ENCODE assay signal across 16 cellular contexts in the genomic region with DNA sequence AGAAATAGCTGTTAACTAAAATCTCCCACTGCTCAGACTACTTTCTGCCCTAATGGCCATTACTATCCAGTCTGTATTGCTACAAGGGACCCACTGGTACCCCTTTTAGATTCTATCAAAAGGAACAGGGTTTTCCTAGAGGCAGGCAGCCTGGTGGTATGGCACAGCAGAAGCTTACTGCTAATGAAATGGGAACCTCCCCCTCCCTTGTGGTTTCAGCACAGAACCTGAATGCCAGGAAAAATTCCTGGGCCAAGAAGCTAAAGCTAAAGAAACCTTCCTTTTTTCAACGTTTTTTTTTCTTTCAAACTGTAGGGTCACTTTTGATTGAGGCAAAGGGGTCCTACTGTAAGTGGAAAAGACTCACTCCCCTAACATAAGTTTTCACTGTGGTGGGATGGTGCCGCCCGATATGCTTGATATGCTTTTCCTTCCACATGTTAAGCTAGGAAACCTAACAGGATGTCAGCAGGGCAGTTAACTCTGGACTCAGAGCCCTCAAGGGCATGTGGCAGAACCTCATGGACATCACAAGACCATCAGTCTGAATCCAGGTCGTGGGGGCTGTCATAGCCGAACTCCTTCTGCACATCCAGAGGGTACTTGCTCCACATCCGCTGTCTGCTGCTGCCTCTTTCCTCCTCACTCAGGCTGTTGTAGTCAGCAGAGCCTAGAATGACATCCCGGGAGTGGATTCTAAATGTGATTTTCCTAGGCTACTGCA. TPM values are rescaled to one million over a fixed set of nuclear protein-coding genes. Genes with fewer than 3 reads are reported as not detected.
DNase-seq lines count a peak whose midpoint lies in the region; ATAC-seq and TF ChIP-seq lines count a peak whose summit lies in the region.
"Had no signal": no experiment of that assay in that cellular context is flagged by ENCODE, and none has a peak within 500 bp of the region (broad histone marks: within the 10 kb centered on the region; RNA-seq: fewer than 3 reads in every experiment).

No MANE protein-coding gene starts in this region.

- TF ChIP-seq POLR2A in uterus (IDR thresholded peaks at IDR 0.05), result no peak

- no peaks in the 10 kb centered on the region for H3K27me3 ChIP-seq in SK-N-SH (ENCODE audit: insufficient read depth)
- H3K27me3 ChIP-seq in uterus, result no peaks in the 10 kb centered on the region

- no peak overlapping the region for H3K9ac ChIP-seq in SK-N-SH

- H4K20me1 ChIP-seq in SK-N-SH (ENCODE audit: insufficient read depth), result 0 out of 2 replicates have a peak, but pooled peaks cover 6% of the 10 kb centered on the region

- peaks cover 15% of the 10 kb centered on the region for H3F3A ChIP-seq in SK-N-SH (replicated peaks; ENCODE audit: insufficient read depth)

- H3K27ac Mint-ChIP-seq in natural killer cell treated with Interleukin-12 subunit alpha and Interleukin-12 subunit beta and Interleukin-15 and Interleukin-18, amount 100 ng/mL, for 72 hours, result peak overlapping the region; percentile 22 to 41

- H3K9me3 ChIP-seq in SK-N-SH (no peaks in the 10 kb centered on the region), uterus (no peaks in the 10 kb centered on the region)
- H3K9me3 ChIP-seq: prostate gland had no signal

- WGBS in SK-N-SH (ENCODE audit: low lambda C conversion rate), result 83% methylated on average over 7 of the region's 7 CpGs

- peaks cover 43% of the 10 kb centered on the region for H3K36me3 Mint-ChIP-seq in natural killer cell treated with Interleukin-12 subunit alpha and Interleukin-12 subunit beta and Interleukin-15 and Interleukin-18, amount 100 ng/mL, for 72 hours

- no peak for TF ChIP-seq EP300 in SK-N-SH (IDR thresholded peaks at IDR 0.05; ENCODE audit: borderline replicate concordance in 1 of 2, low read depth in 1 of 2, low read length in 1 of 2)

- H3K9me2 ChIP-seq in SK-N-SH, result no peaks in the 10 kb centered on the region

- peaks cover 3 to 15% of the 10 kb centered on the region in 2 experiments; a peak in 3 of 4 replicates for H3K4me1 ChIP-seq in SK-N-SH (ENCODE audit: control insufficient read depth in 1 of 2, insufficient read depth in 2 of 2, low read depth in 1 of 2, low read length in 1 of 2)
- no peaks in the 10 kb centered on the region for H3K4me1 ChIP-seq in uterus
- H3K4me1 ChIP-seq: prostate gland had no signal

- H3K4me2 ChIP-seq in SK-N-SH, result no peak overlapping the region

- no peak overlapping the region for H3K4me3 Mint-ChIP-seq in natural killer cell treated with Interleukin-12 subunit alpha and Interleukin-12 subunit beta and Interleukin-15 and Interleukin-18, amount 100 ng/mL, for 72 hours

- peaks cover 6 to 13% of the 10 kb centered on the region in 2 donors for H3K4me1 Mint-ChIP-seq in natural killer cell treated with Interleukin-12 subunit alpha and Interleukin-12 subunit beta and Interleukin-15 and Interleukin-18, amount 100 ng/mL, for 72 hours (ENCODE audit: low read depth in 2 of 2)

- POLR2A ChIA-PET in SK-N-SH (lab: Yijun Ruan, JAX), result no interaction called here

- intact Hi-C loops in uterus (cut with DNase I; ENCODE audit: low total_unique reads), result no loop called here

- H3K27me3 Mint-ChIP-seq in natural killer cell treated with Interleukin-12 subunit alpha and Interleukin-12 subunit beta and Interleukin-15 and Interleukin-18, amount 100 ng/mL, for 72 hours, result no peaks in the 10 kb centered on the region

- H3K79me2 ChIP-seq in SK-N-SH (ENCODE audit: insufficient read depth), result peaks cover 10% of the 10 kb centered on the region; the same call in 1 of the 2 replicates

- CTCF ChIA-PET in SK-N-SH (lab: Yijun Ruan, JAX), result interaction anchor here (0.8 to 1.7 kb wide), 3 partner anchors 10 to 485 kb away, joined by 3 to 6 read pairs (median 5); a partner anchor contains a TSS

- no peak for TF ChIP-seq RAD21 in SK-N-SH (IDR thresholded peaks at IDR 0.05; ENCODE audit: low read length)

- H2AFZ ChIP-seq in SK-N-SH (ENCODE audit: low read depth), result no peak overlapping the region

- ATAC-seq in SK-N-SH treated with all-trans-retinoic acid at 6 μM for 48 hours, result no peak
- no peak for ATAC-seq in natural killer cell treated with Interleukin-12 subunit alpha and Interleukin-12 subunit beta and Interleukin-15 and Interleukin-18, amount 100 ng/mL, for 72 hours
- ATAC-seq in GM19397 (IDR thresholded peaks at IDR 0.05; ENCODE audit: unreplicated experiment), result no peak

- H3K36me3 ChIP-seq in SK-N-SH (replicated peaks in 1 of 2; ENCODE audit: control insufficient read depth in 1 of 2, insufficient read depth in 2 of 2, low read length in 1 of 2), result peaks cover 50 to 81% of the 10 kb centered on the region in 2 experiments
- no peaks in the 10 kb centered on the region for H3K36me3 ChIP-seq in uterus

- H3K4me3 ChIP-seq in SK-N-SH (ENCODE audit: low read depth in 2 of 2, low read length in 1 of 2), result no peak overlapping the region
- H3K4me3 ChIP-seq in uterus, result no peak overlapping the region
- H3K4me3 ChIP-seq: lung, prostate gland had no signal

- TF ChIP-seq CTCF in SK-N-SH (IDR thresholded peaks at IDR 0.05), result no peak
- TF ChIP-seq CTCF in uterus (IDR thresholded peaks at IDR 0.05), result no peak

- H3K9me3 Mint-ChIP-seq in natural killer cell treated with Interleukin-12 subunit alpha and Interleukin-12 subunit beta and Interleukin-15 and Interleukin-18, amount 100 ng/mL, for 72 hours, result no peaks in the 10 kb centered on the region

- DNase-seq in SK-N-SH, result no peak
- peak; percentile 16 for DNase-seq in HK-2 (ENCODE audit: unreplicated experiment)
- DNase-seq in astrocyte of the hippocampus (ENCODE audit: low read depth, low spot score), result peak; percentile 68
- no peak for DNase-seq in natural killer cell treated with Interleukin-12 subunit alpha and Interleukin-12 subunit beta and Interleukin-15 and Interleukin-18, amount 100 ng/mL, for 72 hours (ENCODE audit: low spot score)
- DNase-seq in iPS-NIHi7 (ENCODE audit: extremely low spot score), result no peak
- DNase-seq in uterus, result no peak
- DNase-seq: dermis blood vessel endothelial cell, DMS153, glutamatergic neuron, NCI-H1105, NCI-H526, SHP77 had no signal

- H3K27ac ChIP-seq in SK-N-SH (ENCODE audit: low read depth in 2 of 2, low read length in 1 of 2), result no peak overlapping the region
- H3K27ac ChIP-seq in uterus, result no peak overlapping the region
- H3K27ac ChIP-seq: prostate gland had no signal

TF ChIP-seq in SK-N-SH, 30 proteins besides CTCF, POLR2A, EP300 and RAD21:
- TF ChIP-seq POLR2AphosphoS5 (IDR thresholded peaks at IDR 0.05; ENCODE audit: low read depth, low read length), result 0 out of 2 replicates have a peak, but pooled peaks have one; percentile 6
- TF ChIP-seq TEAD4 (IDR thresholded peaks at IDR 0.05; ENCODE audit: borderline replicate concordance, insufficient read depth), result no peak

TF ChIP-seq in SK-N-SH treated with all-trans-retinoic acid at 6 μM for 48 hours, 23 proteins besides CTCF, POLR2A, EP300 and RAD21 (continues in another document):
- TF ChIP-seq BACH2 (CRISPR knock-in tag; IDR thresholded peaks at IDR 0.05; ENCODE audit: borderline replicate concordance) (no peak), ZFP30 (CRISPR knock-in tag; IDR thresholded peaks at IDR 0.05) (no peak)
- TF ChIP-seq, protein P1, sequence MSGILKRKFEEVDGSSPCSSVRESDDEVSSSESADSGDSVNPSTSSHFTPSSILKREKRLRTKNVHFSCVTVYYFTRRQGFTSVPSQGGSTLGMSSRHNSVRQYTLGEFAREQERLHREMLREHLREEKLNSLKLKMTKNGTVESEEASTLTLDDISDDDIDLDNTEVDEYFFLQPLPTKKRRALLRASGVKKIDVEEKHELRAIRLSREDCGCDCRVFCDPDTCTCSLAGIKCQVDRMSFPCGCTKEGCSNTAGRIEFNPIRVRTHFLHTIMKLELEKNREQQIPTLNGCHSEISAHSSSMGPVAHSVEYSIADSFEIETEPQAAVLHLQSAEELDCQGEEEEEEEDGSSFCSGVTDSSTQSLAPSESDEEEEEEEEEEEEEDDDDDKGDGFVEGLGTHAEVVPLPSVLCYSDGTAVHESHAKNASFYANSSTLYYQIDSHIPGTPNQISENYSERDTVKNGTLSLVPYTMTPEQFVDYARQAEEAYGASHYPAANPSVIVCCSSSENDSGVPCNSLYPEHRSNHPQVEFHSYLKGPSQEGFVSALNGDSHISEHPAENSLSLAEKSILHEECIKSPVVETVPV (CRISPR knock-in tag; IDR thresholded peaks at IDR 0.05), result no peak

RNA-seq across cellular contexts. Expression of a gene that starts 9.8 kb away (rescaled TPM):
- polyA plus RNA-seq in SK-N-SH (2012; rRNA removed), result 6.6 and 9.6 TPM in 2 replicates
- 5.9 and 6.7 TPM in 2 replicates for polyA plus RNA-seq in SK-N-SH (2012; cell fraction: cytosol; rRNA removed)
- 19.1 and 28.4 TPM in 2 replicates for polyA plus RNA-seq in SK-N-SH (2012; cell fraction: nucleus; rRNA removed)
- 10 to 100 TPM; 25.8 to 27.9 TPM for total RNA-seq in natural killer cell treated with Interleukin-12 subunit alpha and Interleukin-12 subunit beta and Interleukin-15 and Interleukin-18, amount 100 ng/mL, for 72 hours
- 10 to 100 TPM in 2 of 4 donors, 1 to 10 TPM in 2; 7.6 to 18.9 (median 13.4) TPM for total RNA-seq in uterus

RNA-seq across cellular contexts. Expression of a gene that starts 9.9 kb away (rescaled TPM):
- 46.0 and 66.8 TPM in 2 replicates for polyA plus RNA-seq in SK-N-SH (2012; rRNA removed)
- 20.7 and 29.1 TPM in 2 replicates for polyA plus RNA-seq in SK-N-SH (2012; cell fraction: cytosol; rRNA removed)
- polyA plus RNA-seq in SK-N-SH (2012; cell fraction: nucleus; rRNA removed), result 317 and 350 TPM in 2 replicates
- 10 to 100 TPM; 45.7 to 90.9 TPM for total RNA-seq in natural killer cell treated with Interleukin-12 subunit alpha and Interleukin-12 subunit beta and Interleukin-15 and Interleukin-18, amount 100 ng/mL, for 72 hours
- 100 to 1,000 TPM in 1 of 4 donors, 10 to 100 TPM in 2, 1 to 10 TPM in 1; 8.2 to 111 (median 66.9) TPM for total RNA-seq in uterus

RNA-seq across cellular contexts. Expression of a gene that starts 36.6 kb away (rescaled TPM):
- polyA plus RNA-seq in SK-N-SH (2012; rRNA removed), result 19.0 and 37.3 TPM in 2 replicates
- 12.8 and 13.7 TPM in 2 replicates for polyA plus RNA-seq in SK-N-SH (2012; cell fraction: cytosol; rRNA removed)
- 71.5 and 122 TPM in 2 replicates for polyA plus RNA-seq in SK-N-SH (2012; cell fraction: nucleus; rRNA removed)
- total RNA-seq in natural killer cell treated with Interleukin-12 subunit alpha and Interleukin-12 subunit beta and Interleukin-15 and Interleukin-18, amount 100 ng/mL, for 72 hours, result 100 to 1,000 TPM in 1 of 2 donors, 10 to 100 TPM in 1; 56.2 to 111 TPM
- total RNA-seq in uterus, result 10 to 100 TPM in 2 of 4 donors, 1 to 10 TPM in 2; 6.8 to 40.0 (median 19.6) TPM

RNA-seq across cellular contexts. Expression of a gene that starts 55.7 kb away (rescaled TPM):
- polyA plus RNA-seq in SK-N-SH (2012; rRNA removed), result 22.0 and 23.9 TPM in 2 replicates
- polyA plus RNA-seq in SK-N-SH (2012; cell fraction: cytosol; rRNA removed), result 9.9 and 15.9 TPM in 2 replicates
- 26.9 and 27.4 TPM in 2 replicates for polyA plus RNA-seq in SK-N-SH (2012; cell fraction: nucleus; rRNA removed)
- total RNA-seq in natural killer cell treated with Interleukin-12 subunit alpha and Interleukin-12 subunit beta and Interleukin-15 and Interleukin-18, amount 100 ng/mL, for 72 hours, result 10 to 100 TPM; 11.6 to 11.8 TPM
- 10 to 100 TPM in 2 of 4 donors, 1 to 10 TPM in 1, under 1 TPM in 1; 0.51 to 22.3 (median 7.9) TPM for total RNA-seq in uterus

Comparison
In these comparisons a context has a peak if more than half of its experiments do, and no peak if none do; other contexts are left out.
1. DNase-seq: peak in HK-2 (single experiment) and astrocyte of the hippocampus (single experiment); none in SK-N-SH (single experiment), natural killer cell treated with Interleukin-12 subunit alpha and Interleukin-12 subunit beta and Interleukin-15 and Interleukin-18, amount 100 ng/mL, for 72 hours (single experiment), iPS-NIHi7 (single experiment) and uterus (0 of 2).